ENCODE assay signal across 16 cellular contexts in the genomic region with DNA sequence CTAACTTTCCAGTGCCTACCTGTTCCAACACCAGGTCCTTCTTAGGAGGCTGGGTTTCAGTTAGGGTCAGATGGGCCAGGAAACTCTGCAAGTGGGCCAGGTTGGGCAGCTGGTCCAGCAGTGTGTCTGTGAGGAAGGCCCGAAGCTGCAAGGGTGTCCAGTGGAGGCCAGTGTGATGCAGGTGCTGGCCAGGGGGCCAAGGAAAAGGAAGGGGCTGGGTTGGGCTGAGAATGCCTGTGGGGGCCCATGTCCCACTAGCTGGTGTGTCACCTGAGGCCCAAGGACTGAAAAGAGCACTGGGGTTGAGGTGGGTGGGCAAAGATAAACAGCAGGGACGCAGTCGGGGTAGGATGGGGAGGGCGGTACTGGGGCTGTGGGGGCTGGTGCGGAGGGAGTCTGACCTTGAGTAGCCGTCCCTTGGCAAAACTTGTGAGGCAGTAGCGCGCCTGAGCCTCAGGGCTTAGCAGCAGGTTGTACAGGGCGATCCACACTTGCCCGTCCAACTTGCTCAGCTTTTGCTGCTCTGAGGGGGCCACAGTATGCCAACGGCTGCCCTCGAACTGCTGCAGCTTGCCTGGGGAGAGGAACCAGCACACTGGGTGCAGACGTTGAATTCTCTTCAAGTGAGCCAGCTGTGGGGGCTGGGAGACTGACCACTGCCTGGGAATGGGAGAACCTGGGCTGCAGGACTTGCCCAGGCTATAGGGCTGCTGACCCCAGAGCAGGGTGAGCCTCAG. TPM values are rescaled to one million over a fixed set of nuclear protein-coding genes. Genes with fewer than 3 reads are reported as not detected.
DNase-seq lines count a peak whose midpoint lies in the region; ATAC-seq and TF ChIP-seq lines count a peak whose summit lies in the region.
"Had no signal": no experiment of that assay in that cellular context is flagged by ENCODE, and none has a peak within 500 bp of the region (broad histone marks: within the 10 kb centered on the region; RNA-seq: fewer than 3 reads in every experiment).

No MANE protein-coding gene starts in this region.

- no peak overlapping the region for H2BK5ac ChIP-seq in mesendoderm (ENCODE audit: low read length)

- H3K9me3 Mint-ChIP-seq in natural killer cell (no peaks in the 10 kb centered on the region), T-cell (no peaks in the 10 kb centered on the region)
- no peaks in the 10 kb centered on the region for H3K9me3 Mint-ChIP-seq in natural killer cell treated with Interleukin-12 subunit alpha and Interleukin-12 subunit beta and Interleukin-15 and Interleukin-18, amount 100 ng/mL, for 72 hours
- H3K9me3 Mint-ChIP-seq: activated T-cell treated with anti-CD3 and anti-CD28 coated beads, Interleukin-2, amount 50 U/mL, for 4 hours had no signal

- no peak for TF ChIP-seq POLR2A in vagina (IDR thresholded peaks at IDR 0.05)

- CTCF ChIA-PET in T-cell (lab: Charles Lee), result no interaction called here

- no peak overlapping the region for H3K4me2 ChIP-seq in mesendoderm (ENCODE audit: low read length)

- H3K36me3 ChIP-seq in vagina, result no peaks in the 10 kb centered on the region
- H3K36me3 ChIP-seq in mesendoderm (ENCODE audit: control insufficient read depth, insufficient read depth, low read length), result no peaks in the 10 kb centered on the region
- H3K36me3 ChIP-seq: adrenal gland, gastroesophageal sphincter, right atrium auricular region had no signal

- peak overlapping the region; percentile 99 for H3K27ac ChIP-seq in vagina
- no peak overlapping the region for H3K27ac ChIP-seq in mesendoderm (ENCODE audit: low read depth, low read length)

- TF ChIP-seq CTCF in natural killer cell (IDR thresholded peaks at IDR 0.05) (no peak), fibroblast of mammary gland (conservative IDR thresholded peaks at IDR 0.05; ENCODE audit: control insufficient read depth, insufficient read depth, low read depth, low read length) (no peak), vagina (IDR thresholded peaks at IDR 0.05) (no peak)

- H3K27me3 Mint-ChIP-seq in natural killer cell (ENCODE audit: low read depth in 2 of 2) (no peaks in the 10 kb centered on the region), T-cell (no peaks in the 10 kb centered on the region)
- no peaks in the 10 kb centered on the region for H3K27me3 Mint-ChIP-seq in natural killer cell treated with Interleukin-12 subunit alpha and Interleukin-12 subunit beta and Interleukin-15 and Interleukin-18, amount 100 ng/mL, for 72 hours

- intact Hi-C loops in natural killer cell (cut with micrococcal nuclease), result no loop called here
- intact Hi-C loops in vagina (cut with DNase I), result no loop called here

- no peak overlapping the region for H3K18ac ChIP-seq in mesendoderm (ENCODE audit: low read length)

- no peaks in the 10 kb centered on the region for H3K79me1 ChIP-seq in mesendoderm (ENCODE audit: low read length)

- H2AK5ac ChIP-seq in mesendoderm (ENCODE audit: low read length), result no peak overlapping the region

- ATAC-seq in natural killer cell (no peak), T-cell (replicated peaks in 1 of 4) (no peak), HG02588 (IDR thresholded peaks at IDR 0.05; ENCODE audit: unreplicated experiment) (no peak)
- no peak for ATAC-seq in natural killer cell treated with Interleukin-12 subunit alpha and Interleukin-12 subunit beta and Interleukin-15 and Interleukin-18, amount 100 ng/mL, for 72 hours
- ATAC-seq: activated T-cell treated with anti-CD3 and anti-CD28 coated beads, Interleukin-2, amount 50 U/mL, for 4 hours; gastroesophageal sphincter; left lobe of liver had no signal

- no peak overlapping the region for H3K4ac ChIP-seq in mesendoderm (ENCODE audit: low read depth, low read length)

- H3K36me3 Mint-ChIP-seq in natural killer cell (peaks cover 13% of the 10 kb centered on the region), T-cell (no peaks in the 10 kb centered on the region)
- H3K36me3 Mint-ChIP-seq in natural killer cell treated with Interleukin-12 subunit alpha and Interleukin-12 subunit beta and Interleukin-15 and Interleukin-18, amount 100 ng/mL, for 72 hours, result no peaks in the 10 kb centered on the region

- H3K4me3 ChIP-seq in fibroblast of mammary gland (ENCODE audit: control insufficient read depth, low read depth, low read length) (peak overlapping the region; percentile 79), vagina (no peak overlapping the region), mesendoderm (ENCODE audit: low read length) (no peak overlapping the region)

- no peak overlapping the region for H2BK120ac ChIP-seq in mesendoderm (ENCODE audit: low read depth, low read length)

- no peak overlapping the region for H3K56ac ChIP-seq in mesendoderm (ENCODE audit: low read length)

- no peak overlapping the region for H3K9ac ChIP-seq in mesendoderm (ENCODE audit: low read length)

- peaks cover 55% of the 10 kb centered on the region for H3K4me1 ChIP-seq in vagina
- no peaks in the 10 kb centered on the region for H3K4me1 ChIP-seq in mesendoderm (ENCODE audit: control insufficient read depth, low read depth, low read length)

- no peaks in the 10 kb centered on the region for H3K9me3 ChIP-seq in vagina
- H3K9me3 ChIP-seq: adrenal gland, gastroesophageal sphincter, right atrium auricular region had no signal

- H3K23ac ChIP-seq in mesendoderm (ENCODE audit: low read length), result no peak overlapping the region

- no peaks in the 10 kb centered on the region for H3K79me2 ChIP-seq in mesendoderm (ENCODE audit: control insufficient read depth, insufficient read depth, low read length)

- H3K4me3 Mint-ChIP-seq in natural killer cell (peak overlapping the region; percentile 58), T-cell (peak overlapping the region; percentile 7 to 37 (median 34))
- no peak overlapping the region for H3K4me3 Mint-ChIP-seq in natural killer cell treated with Interleukin-12 subunit alpha and Interleukin-12 subunit beta and Interleukin-15 and Interleukin-18, amount 100 ng/mL, for 72 hours

- H2BK15ac ChIP-seq in mesendoderm (replicated peaks; ENCODE audit: low read depth), result no peak overlapping the region

- no peak overlapping the region for H4K8ac ChIP-seq in mesendoderm (ENCODE audit: low read depth, low read length)

- H4K5ac ChIP-seq in mesendoderm (ENCODE audit: low read length), result no peak overlapping the region

- no peak for DNase-seq in natural killer cell
- no peak for DNase-seq in natural killer cell treated with Interleukin-12 subunit alpha and Interleukin-12 subunit beta and Interleukin-15 and Interleukin-18, amount 100 ng/mL, for 72 hours (ENCODE audit: low spot score)
- DNase-seq in T-cell, result no peak
- no peak for DNase-seq in fibroblast of mammary gland (ENCODE audit: low read depth)
- DNase-seq in vagina (ENCODE audit: extremely low spot score in 2 of 2), result no peak
- no peak for DNase-seq in COR-L47 (lab: John Stamatoyannopoulos, UW)
- DNase-seq in mesendoderm, result no peak
- DNase-seq: activated T-cell treated with anti-CD3 and anti-CD28 coated beads, Interleukin-2, amount 50 U/mL, for 4 hours; adrenal gland; GDM1; NCI-H748 treated with DMSO at 0.1 percent for 48 hours; stimulated activated CD4-positive, alpha-beta T cell treated with anti-CD3 and anti-CD28 coated beads, Interleukin-1b, Interleukin-23, amount 100 ng/mL, for 48 hours had no signal

- H3K4me1 Mint-ChIP-seq in natural killer cell (peaks cover 40 to 83% of the 10 kb centered on the region in 2 donors), T-cell (peaks cover 36 to 57% (median 48%) of the 10 kb centered on the region in 3 donors)
- peaks cover 38 to 53% of the 10 kb centered on the region in 2 donors for H3K4me1 Mint-ChIP-seq in natural killer cell treated with Interleukin-12 subunit alpha and Interleukin-12 subunit beta and Interleukin-15 and Interleukin-18, amount 100 ng/mL, for 72 hours (ENCODE audit: low read depth in 2 of 2)

- no CpG with 5 or more reads among the region's 13 CpGs for WGBS in mesendoderm (ENCODE audit: extremely low coverage, insufficient coverage, low lambda C conversion rate)

- H3K27me3 ChIP-seq in vagina (no peaks in the 10 kb centered on the region), mesendoderm (ENCODE audit: insufficient read depth, low read length, poor library complexity) (peaks cover 10% of the 10 kb centered on the region)
- H3K27me3 ChIP-seq: adrenal gland, gastroesophageal sphincter, right atrium auricular region had no signal

- H3K27ac Mint-ChIP-seq in natural killer cell (peak overlapping the region; percentile 51 to 96), T-cell (peak overlapping the region; percentile 87 to 94)
- no peak overlapping the region for H3K27ac Mint-ChIP-seq in natural killer cell treated with Interleukin-12 subunit alpha and Interleukin-12 subunit beta and Interleukin-15 and Interleukin-18, amount 100 ng/mL, for 72 hours

- POLR2A ChIA-PET in T-cell (lab: Charles Lee), result no interaction called here

RNA-seq across cellular contexts. Expression of gene RASSF1, which starts 1.5 kb away (rescaled TPM):
- 100 to 1,000 TPM; 298 to 329 (median 305) TPM for total RNA-seq in natural killer cell
- 10 to 100 TPM; 48.2 to 65.4 TPM for total RNA-seq in natural killer cell treated with Interleukin-12 subunit alpha and Interleukin-12 subunit beta and Interleukin-15 and Interleukin-18, amount 100 ng/mL, for 72 hours
- 100 to 1,000 TPM in 1 of 5 donors, 10 to 100 TPM in 4; 73.2 to 153 (median 79.6) TPM for total RNA-seq in T-cell
- total RNA-seq in vagina, result 69.0 TPM
- 6.8 TPM for polyA plus RNA-seq in mesendoderm (2013, experiment 1 of 2)
- 7.2 TPM for polyA plus RNA-seq in mesendoderm (2013, experiment 2 of 2)

RNA-seq across cellular contexts. Expression of gene ZMYND10, which starts 3.4 kb away (rescaled TPM):
- total RNA-seq in natural killer cell (1 to 10 TPM; 3.0 to 6.3 (median 3.5) TPM), T-cell (1 to 10 TPM; 1.2 to 6.1 (median 2.9) TPM), vagina (0.74 TPM)
- total RNA-seq in natural killer cell treated with Interleukin-12 subunit alpha and Interleukin-12 subunit beta and Interleukin-15 and Interleukin-18, amount 100 ng/mL, for 72 hours, result 1 to 10 TPM in 1 of 2 donors, under 1 TPM in 1; 0.95 to 1.4 TPM
- 0.18 TPM for polyA plus RNA-seq in mesendoderm (2013, experiment 1 of 2)
- polyA plus RNA-seq in mesendoderm (2013, experiment 2 of 2), result 0.13 TPM

RNA-seq across cellular contexts. Expression of gene NPRL2, which starts 8.4 kb away (rescaled TPM):
- total RNA-seq in natural killer cell, result 10 to 100 TPM; 78.9 to 87.6 (median 80.9) TPM
- total RNA-seq in natural killer cell treated with Interleukin-12 subunit alpha and Interleukin-12 subunit beta and Interleukin-15 and Interleukin-18, amount 100 ng/mL, for 72 hours, result 10 to 100 TPM; 42.3 to 44.6 TPM
- 10 to 100 TPM; 26.6 to 52.2 (median 48.1) TPM for total RNA-seq in T-cell
- total RNA-seq in vagina, result 17.2 TPM
- polyA plus RNA-seq in mesendoderm (2013, experiment 1 of 2), result 9.4 TPM
- 9.6 TPM for polyA plus RNA-seq in mesendoderm (2013, experiment 2 of 2)

RNA-seq across cellular contexts. Expression of gene CYB561D2, which starts 8.5 kb away (rescaled TPM):
- total RNA-seq in natural killer cell (10 to 100 TPM; 39.6 to 54.0 (median 50.5) TPM), T-cell (10 to 100 TPM; 25.7 to 45.3 (median 32.7) TPM), vagina (11.5 TPM)
- 10 to 100 TPM; 36.9 to 38.2 TPM for total RNA-seq in natural killer cell treated with Interleukin-12 subunit alpha and Interleukin-12 subunit beta and Interleukin-15 and Interleukin-18, amount 100 ng/mL, for 72 hours
- 7.8 TPM for polyA plus RNA-seq in mesendoderm (2013, experiment 1 of 2)
- 8.6 TPM for polyA plus RNA-seq in mesendoderm (2013, experiment 2 of 2)

RNA-seq across cellular contexts. Expression of gene TUSC2, which starts 14.1 kb away (rescaled TPM):
- total RNA-seq in natural killer cell, result 10 to 100 TPM; 18.4 to 23.4 (median 21.3) TPM
- 10 to 100 TPM; 26.9 to 31.9 TPM for total RNA-seq in natural killer cell treated with Interleukin-12 subunit alpha and Interleukin-12 subunit beta and Interleukin-15 and Interleukin-18, amount 100 ng/mL, for 72 hours
- total RNA-seq in T-cell, result 10 to 100 TPM; 14.9 to 33.1 (median 26.8) TPM
- 11.8 TPM for total RNA-seq in vagina
- 24.5 TPM for polyA plus RNA-seq in mesendoderm (2013, experiment 1 of 2)
- 23.4 TPM for polyA plus RNA-seq in mesendoderm (2013, experiment 2 of 2)

Comparison
In these comparisons a context has a peak if more than half of its experiments do, and no peak if none do; other contexts are left out.
1. H3K27ac Mint-ChIP-seq: peak in natural killer cell (2 of 2) and T-cell (2 of 2); none in natural killer cell treated with Interleukin-12 subunit alpha and Interleukin-12 subunit beta and Interleukin-15 and Interleukin-18, amount 100 ng/mL, for 72 hours (0 of 2).